Comparison of ENCODE assay signal across 8 cellular contexts in the genomic region with DNA sequence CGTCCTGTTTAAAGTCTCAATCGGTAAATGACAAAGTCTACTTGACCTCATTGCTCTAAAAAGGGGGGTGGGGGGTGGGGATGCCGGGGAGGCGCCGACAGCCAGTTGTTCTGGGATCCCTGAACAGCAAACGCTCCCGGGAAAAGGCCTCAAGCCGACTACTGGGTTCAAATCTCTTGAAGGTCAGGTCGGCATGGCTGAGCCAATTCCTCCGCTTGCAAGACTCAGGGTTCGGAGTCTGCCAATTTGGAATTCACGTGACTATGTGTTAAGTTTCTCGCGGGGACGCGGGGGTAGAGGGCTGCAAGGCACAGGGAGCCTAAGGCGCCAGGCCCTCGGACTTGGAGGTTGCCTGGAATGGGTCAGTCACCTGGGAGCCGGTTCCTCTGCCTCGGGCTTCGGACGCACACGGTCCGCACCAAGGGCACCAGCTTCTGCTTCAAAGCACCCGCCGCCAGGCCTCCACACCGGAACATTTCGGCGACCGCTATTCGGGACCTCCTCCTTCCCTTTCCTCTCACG. TPM values are rescaled to one million over a fixed set of nuclear protein-coding genes. Genes with fewer than 3 reads are reported as not detected.
DNase-seq lines count a peak whose midpoint lies in the region; TF ChIP-seq lines count a peak whose summit lies in the region.

No MANE protein-coding gene starts in this region.

- no peaks in the 10 kb centered on the region for H3K9me3 Mint-ChIP-seq in activated CD4-positive, alpha-beta T cell treated with anti-CD3 and anti-CD28 coated beads, Interleukin-2, amount 10 ng/mL, durations not matched to agents 7 days and 5 days

- intact Hi-C loops in posterior vena cava (cut with DNase I): no loop called here

- H3K4me1 Mint-ChIP-seq in activated CD4-positive, alpha-beta T cell treated with anti-CD3 and anti-CD28 coated beads, Interleukin-2, amount 10 ng/mL, durations not matched to agents 7 days and 5 days: peaks cover 48% of the 10 kb centered on the region

- no peaks in the 10 kb centered on the region for H3K36me3 Mint-ChIP-seq in activated CD4-positive, alpha-beta T cell treated with anti-CD3 and anti-CD28 coated beads, Interleukin-2, amount 10 ng/mL, durations not matched to agents 7 days and 5 days (ENCODE audit: low read depth)

- CTCF ChIA-PET in activated CD4-positive, alpha-beta T cell treated with anti-CD3 and anti-CD28 coated beads, Interleukin-2, amount 10 ng/mL, durations not matched to agents 7 days and 5 days (lab: Charles Lee): interaction anchor here (0.7 to 2.5 kb wide), 5 partner anchors 9 to 85 kb away, joined by 3 to 9 read pairs (median 4); no protein-coding TSS in a partner anchor

- H3K4me3 ChIP-seq in foreskin fibroblast (ENCODE audit: low read depth in 1 of 2, low read length in 2 of 2): peak overlapping the region; percentile 67 to 75

- no peak for TF ChIP-seq CTCF in VCaP (conservative IDR thresholded peaks at IDR 0.05)
- no peak for TF ChIP-seq CTCF in foreskin fibroblast (IDR thresholded peaks at IDR 0.05; ENCODE audit: low read depth, low read length)

- DNase-seq in activated CD4-positive, alpha-beta T cell treated with anti-CD3 and anti-CD28 coated beads, Interleukin-2, amount 10 ng/mL, durations not matched to agents 7 days and 5 days: no peak
- no peak for DNase-seq in activated CD4-positive, alpha-beta T cell treated with anti-CD3 and anti-CD28 coated beads for 48 hours
- no peak for DNase-seq in foreskin fibroblast
- DNase-seq in posterior vena cava (ENCODE audit: low spot score): peak; percentile 83
- no peak for DNase-seq in NCI-H526 treated with DMSO at 0.1 percent for 48 hours (lab: John Stamatoyannopoulos, UW)
- no peak for DNase-seq in amniotic stem cell (lab: John Stamatoyannopoulos, UW)
- DNase-seq in HPDE6-E6E7 (ENCODE audit: extremely low spot score): no peak

- H3K27ac ChIP-seq in VCaP: peak overlapping the region; percentile 79

- peak overlapping the region; percentile 95 for H3K27ac Mint-ChIP-seq in activated CD4-positive, alpha-beta T cell treated with anti-CD3 and anti-CD28 coated beads, Interleukin-2, amount 10 ng/mL, durations not matched to agents 7 days and 5 days

- peak overlapping the region; percentile 91 for H3K4me3 Mint-ChIP-seq in activated CD4-positive, alpha-beta T cell treated with anti-CD3 and anti-CD28 coated beads, Interleukin-2, amount 10 ng/mL, durations not matched to agents 7 days and 5 days

- POLR2A ChIA-PET in activated CD4-positive, alpha-beta T cell treated with anti-CD3 and anti-CD28 coated beads, Interleukin-2, amount 10 ng/mL, durations not matched to agents 7 days and 5 days (lab: Charles Lee): interaction anchor here (0.6 kb wide), 1 partner anchor 24 kb away, joined by 11 read pairs; no protein-coding TSS in a partner anchor

- no peaks in the 10 kb centered on the region for H3K27me3 Mint-ChIP-seq in activated CD4-positive, alpha-beta T cell treated with anti-CD3 and anti-CD28 coated beads, Interleukin-2, amount 10 ng/mL, durations not matched to agents 7 days and 5 days

RNA-seq across cellular contexts. Expression of gene AIFM1, which starts 0.4 kb away (rescaled TPM):
- 10 to 100 TPM; 32.3 to 40.3 TPM for total RNA-seq in activated CD4-positive, alpha-beta T cell treated with anti-CD3 and anti-CD28 coated beads, Interleukin-2, amount 10 ng/mL, durations not matched to agents 7 days and 5 days
- 10 to 100 TPM; 17.5 to 22.6 TPM for total RNA-seq in posterior vena cava

RNA-seq across cellular contexts. Expression of gene RAB33A, which starts 6.5 kb away (rescaled TPM):
- 10 to 100 TPM; 20.8 to 21.2 TPM for total RNA-seq in activated CD4-positive, alpha-beta T cell treated with anti-CD3 and anti-CD28 coated beads, Interleukin-2, amount 10 ng/mL, durations not matched to agents 7 days and 5 days
- 10 to 100 TPM in 1 of 2 donors, 1 to 10 TPM in 1; 7.4 to 12.7 TPM for total RNA-seq in posterior vena cava

RNA-seq across cellular contexts. Expression of gene ELF4, which starts 54.9 kb away (rescaled TPM):
- 10 to 100 TPM; 46.0 to 49.5 TPM for total RNA-seq in activated CD4-positive, alpha-beta T cell treated with anti-CD3 and anti-CD28 coated beads, Interleukin-2, amount 10 ng/mL, durations not matched to agents 7 days and 5 days
- total RNA-seq in posterior vena cava: 10 to 100 TPM; 13.6 to 13.8 TPM
